ENCODE assay signal across 14 cellular contexts in the genomic region with DNA sequence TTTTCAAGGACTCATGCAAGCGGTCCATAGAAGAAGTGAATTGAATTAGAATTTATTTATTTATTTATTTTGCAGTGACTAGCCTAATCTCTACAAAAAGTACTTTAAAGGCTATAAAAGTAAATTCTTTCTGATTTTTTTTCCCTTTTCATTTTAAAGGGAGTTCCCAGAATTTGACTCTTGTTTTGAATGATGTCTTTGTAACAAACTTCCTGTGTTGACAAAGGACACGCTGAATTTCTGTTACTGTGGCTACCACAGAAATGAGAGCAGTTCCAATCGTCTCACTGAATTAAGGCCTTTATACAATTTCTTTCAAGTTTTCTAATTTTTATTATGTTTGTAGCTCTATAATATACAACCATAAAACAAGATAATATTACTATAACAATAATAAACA. TPM values are rescaled to one million over a fixed set of nuclear protein-coding genes. Genes with fewer than 3 reads are reported as not detected.
DNase-seq lines count a peak whose midpoint lies in the region; ATAC-seq and TF ChIP-seq lines count a peak whose summit lies in the region.
"Had no signal": no experiment of that assay in that cellular context is flagged by ENCODE, and none has a peak within 500 bp of the region (broad histone marks: within the 10 kb centered on the region; RNA-seq: fewer than 3 reads in every experiment).

No MANE protein-coding gene starts in this region.

- peak overlapping the region; percentile 92 for H3K27ac Mint-ChIP-seq in activated CD4-positive, alpha-beta T cell treated with anti-CD3 and anti-CD28 coated beads, Interleukin-2, amount 10 ng/mL, durations not matched to agents 7 days and 5 days
- peak overlapping the region; percentile 91 for H3K27ac Mint-ChIP-seq in activated CD4-positive, alpha-beta memory T cell treated with anti-CD3 and anti-CD28 coated beads, Interleukin-2, amount 10 ng/mL, durations not matched to agents 7 days and 5 days
- H3K27ac Mint-ChIP-seq in osteocyte (ENCODE audit: unreplicated experiment): no peak overlapping the region

- H4K20me1 ChIP-seq in hepatocyte (ENCODE audit: insufficient read depth, poor library complexity, severe bottlenecking): no peaks in the 10 kb centered on the region

- peaks cover 3% of the 10 kb centered on the region for H3K36me3 Mint-ChIP-seq in activated CD4-positive, alpha-beta T cell treated with anti-CD3 and anti-CD28 coated beads, Interleukin-2, amount 10 ng/mL, durations not matched to agents 7 days and 5 days (ENCODE audit: low read depth)
- H3K36me3 Mint-ChIP-seq in activated CD4-positive, alpha-beta memory T cell treated with anti-CD3 and anti-CD28 coated beads, Interleukin-2, amount 10 ng/mL, durations not matched to agents 7 days and 5 days (ENCODE audit: low read depth): peaks cover 3% of the 10 kb centered on the region
- H3K36me3 Mint-ChIP-seq in osteocyte (ENCODE audit: unreplicated experiment): no peaks in the 10 kb centered on the region

- peaks cover 2% of the 10 kb centered on the region for H3K9me3 Mint-ChIP-seq in activated CD4-positive, alpha-beta T cell treated with anti-CD3 and anti-CD28 coated beads, Interleukin-2, amount 10 ng/mL, durations not matched to agents 7 days and 5 days
- H3K9me3 Mint-ChIP-seq in activated CD4-positive, alpha-beta memory T cell treated with anti-CD3 and anti-CD28 coated beads, Interleukin-2, amount 10 ng/mL, durations not matched to agents 7 days and 5 days: peaks cover 2% of the 10 kb centered on the region
- H3K9me3 Mint-ChIP-seq in osteocyte (ENCODE audit: unreplicated experiment): no peaks in the 10 kb centered on the region

- no peaks in the 10 kb centered on the region for H3K27me3 Mint-ChIP-seq in activated CD4-positive, alpha-beta T cell treated with anti-CD3 and anti-CD28 coated beads, Interleukin-2, amount 10 ng/mL, durations not matched to agents 7 days and 5 days
- H3K27me3 Mint-ChIP-seq in activated CD4-positive, alpha-beta memory T cell treated with anti-CD3 and anti-CD28 coated beads, Interleukin-2, amount 10 ng/mL, durations not matched to agents 7 days and 5 days: no peaks in the 10 kb centered on the region
- H3K27me3 Mint-ChIP-seq in osteocyte (ENCODE audit: unreplicated experiment): peaks cover 4% of the 10 kb centered on the region
- H3K27me3 Mint-ChIP-seq: brain had no signal

- H2AFZ ChIP-seq in hepatocyte: no peak overlapping the region

- peaks cover 67% of the 10 kb centered on the region for H3K4me1 Mint-ChIP-seq in activated CD4-positive, alpha-beta T cell treated with anti-CD3 and anti-CD28 coated beads, Interleukin-2, amount 10 ng/mL, durations not matched to agents 7 days and 5 days
- peaks cover 68% of the 10 kb centered on the region for H3K4me1 Mint-ChIP-seq in activated CD4-positive, alpha-beta memory T cell treated with anti-CD3 and anti-CD28 coated beads, Interleukin-2, amount 10 ng/mL, durations not matched to agents 7 days and 5 days
- peaks cover 7% of the 10 kb centered on the region for H3K4me1 Mint-ChIP-seq in osteocyte (ENCODE audit: unreplicated experiment)

- TF ChIP-seq POLR2A in stomach (IDR thresholded peaks at IDR 0.05) (no peak), esophagus muscularis mucosa (IDR thresholded peaks at IDR 0.05; ENCODE audit: low read depth) (no peak)

- no peaks in the 10 kb centered on the region for H3K36me3 ChIP-seq in left lung
- no peaks in the 10 kb centered on the region for H3K36me3 ChIP-seq in stomach
- H3K36me3 ChIP-seq in esophagus muscularis mucosa: no peaks in the 10 kb centered on the region
- no peaks in the 10 kb centered on the region for H3K36me3 ChIP-seq in hepatocyte (replicated peaks; ENCODE audit: insufficient read depth, low read depth)

- H3K4me3 Mint-ChIP-seq in activated CD4-positive, alpha-beta T cell treated with anti-CD3 and anti-CD28 coated beads, Interleukin-2, amount 10 ng/mL, durations not matched to agents 7 days and 5 days: no peak overlapping the region
- H3K4me3 Mint-ChIP-seq in activated CD4-positive, alpha-beta memory T cell treated with anti-CD3 and anti-CD28 coated beads, Interleukin-2, amount 10 ng/mL, durations not matched to agents 7 days and 5 days: no peak overlapping the region
- no peak overlapping the region for H3K4me3 Mint-ChIP-seq in osteocyte (ENCODE audit: unreplicated experiment)
- H3K4me3 Mint-ChIP-seq: brain, neural crest cell had no signal

- TF ChIP-seq EP300 in stomach (IDR thresholded peaks at IDR 0.05) (no peak), esophagus muscularis mucosa (IDR thresholded peaks at IDR 0.05) (no peak)

- H3K4me3 ChIP-seq in left lung (no peak overlapping the region), stomach (no peak overlapping the region), esophagus muscularis mucosa (no peak overlapping the region), hepatocyte (no peak overlapping the region)
- H3K4me3 ChIP-seq: A549 had no signal

- POLR2A ChIA-PET in activated CD4-positive, alpha-beta T cell treated with anti-CD3 and anti-CD28 coated beads, Interleukin-2, amount 10 ng/mL, durations not matched to agents 7 days and 5 days (lab: Charles Lee): no interaction called here
- POLR2A ChIA-PET in activated CD4-positive, alpha-beta memory T cell treated with anti-CD3 and anti-CD28 coated beads, Interleukin-2, amount 10 ng/mL, durations not matched to agents 7 days and 5 days (lab: Charles Lee): interaction anchor here (0.5 to 5.9 kb wide), 15 partner anchors 10 to 422 kb away, joined by 3 to 129 read pairs (median 11); a partner anchor contains a TSS

- H3K27me3 ChIP-seq in left lung: no peaks in the 10 kb centered on the region
- H3K27me3 ChIP-seq in stomach: no peaks in the 10 kb centered on the region
- H3K27me3 ChIP-seq in esophagus muscularis mucosa: no peaks in the 10 kb centered on the region
- H3K27me3 ChIP-seq in hepatocyte: no peaks in the 10 kb centered on the region

- H3K4me1 ChIP-seq in left lung (peaks cover 6 to 45% of the 10 kb centered on the region in 2 donors), stomach (peaks cover 0 to 68% (median 32%) of the 10 kb centered on the region in 4 donors), esophagus muscularis mucosa (peaks cover 10 to 36% (median 25%) of the 10 kb centered on the region in 4 donors), hepatocyte (ENCODE audit: insufficient read depth) (peaks cover 11% of the 10 kb centered on the region)

- H3K79me2 ChIP-seq in hepatocyte: no peaks in the 10 kb centered on the region

- ATAC-seq in left lung: no peak
- ATAC-seq: A549 had no signal

- intact Hi-C loops in left lung (cut with DNase I): no loop called here
- intact Hi-C loops in stomach (cut with DNase I; ENCODE audit: low total_unique reads): no loop called here
- intact Hi-C loops in esophagus muscularis mucosa (cut with DNase I): no loop called here

- H3K9me3 ChIP-seq in left lung: no peaks in the 10 kb centered on the region
- H3K9me3 ChIP-seq in stomach: no peaks in the 10 kb centered on the region
- H3K9me3 ChIP-seq in esophagus muscularis mucosa: no peaks in the 10 kb centered on the region
- no peaks in the 10 kb centered on the region for H3K9me3 ChIP-seq in hepatocyte (ENCODE audit: low read depth)
- H3K9me3 ChIP-seq: A549 had no signal

- no peaks in the 10 kb centered on the region for H3K9me2 ChIP-seq in hepatocyte (replicated peaks; ENCODE audit: insufficient read depth)

- no peak for TF ChIP-seq CTCF in left lung (IDR thresholded peaks at IDR 0.05)
- no peak for TF ChIP-seq CTCF in stomach (IDR thresholded peaks at IDR 0.05)
- no peak for TF ChIP-seq CTCF in esophagus muscularis mucosa (IDR thresholded peaks at IDR 0.05)
- TF ChIP-seq CTCF in hepatocyte (IDR thresholded peaks at IDR 0.05; ENCODE audit: poor library complexity): no peak
- no peak for TF ChIP-seq CTCF in osteocyte (IDR thresholded peaks at IDR 0.05)

- CTCF ChIA-PET in activated CD4-positive, alpha-beta T cell treated with anti-CD3 and anti-CD28 coated beads, Interleukin-2, amount 10 ng/mL, durations not matched to agents 7 days and 5 days (lab: Charles Lee): interaction anchor here (1.7 to 7.4 kb wide), 2 partner anchors 16 to 80 kb away, joined by 3 to 83 read pairs; no protein-coding TSS in a partner anchor
- CTCF ChIA-PET in activated CD4-positive, alpha-beta memory T cell treated with anti-CD3 and anti-CD28 coated beads, Interleukin-2, amount 10 ng/mL, durations not matched to agents 7 days and 5 days (lab: Charles Lee): interaction anchor here (5.0 to 8.0 kb wide), 4 partner anchors 22 to 74 kb away, joined by 31 to 168 read pairs (median 68); no protein-coding TSS in a partner anchor

- H3K27ac ChIP-seq in left lung (peak overlapping the region; percentile 2 to 75), stomach (peak overlapping the region in 4 of 5 donors; percentile 55 to 72 (median 64)), esophagus muscularis mucosa (replicated peaks in 1 of 4) (peak overlapping the region in 2 of 4 donors; percentile 32 to 42), hepatocyte (no peak overlapping the region)

- no peak overlapping the region for H3K4me2 ChIP-seq in hepatocyte

- 49 to 70% (median 64%) methylated on average over 3 of the region's 3 CpGs for WGBS in stomach, 5 donors
- WGBS in esophagus muscularis mucosa: 69% methylated on average over 3 of the region's 3 CpGs
- WGBS in hepatocyte (ENCODE audit: low lambda C conversion rate, missing lambda C conversion rate): 66% methylated on average over 3 of the region's 3 CpGs

- DNase-seq in activated CD4-positive, alpha-beta T cell treated with anti-CD3 and anti-CD28 coated beads, Interleukin-2, amount 10 ng/mL, durations not matched to agents 7 days and 5 days: peak; percentile 55
- DNase-seq in activated CD4-positive, alpha-beta T cell treated with anti-CD3 and anti-CD28 coated beads, Interleukin-2, amount 50 U/mL, for 4 hours: no peak
- no peak for DNase-seq in activated CD4-positive, alpha-beta memory T cell treated with anti-CD3 and anti-CD28 coated beads, Interleukin-2, amount 10 ng/mL, durations not matched to agents 7 days and 5 days
- DNase-seq in left lung (no peak), stomach (no peak), esophagus muscularis mucosa (ENCODE audit: extremely low spot score) (no peak), hepatocyte (ENCODE audit: low spot score) (no peak), osteocyte (ENCODE audit: extremely low spot score, unreplicated experiment) (no peak)
- DNase-seq: activated CD4-positive, CD25-positive, alpha-beta regulatory T cell; activated T-cell treated with anti-CD3 and anti-CD28 coated beads, Interleukin-2, amount 50 U/mL, for 48 hours; NCI-H2227 treated with DMSO at 0.1 percent for 48 hours had no signal

RNA-seq across cellular contexts. Expression of a gene that starts 46.3 kb away (rescaled TPM):
- 100 to 1,000 TPM in 1 of 2 experiments, 10 to 100 TPM in 1; 99.6 to 106 TPM for total RNA-seq in activated CD4-positive, alpha-beta T cell treated with anti-CD3 and anti-CD28 coated beads, Interleukin-2, amount 10 ng/mL, durations not matched to agents 7 days and 5 days
- 10 to 100 TPM; 78.4 to 79.6 TPM for total RNA-seq in activated CD4-positive, alpha-beta memory T cell treated with anti-CD3 and anti-CD28 coated beads, Interleukin-2, amount 10 ng/mL, durations not matched to agents 7 days and 5 days
- total RNA-seq in left lung (10 to 100 TPM; 47.3 to 63.2 TPM), stomach (10 to 100 TPM in 4 of 5 donors, 1 to 10 TPM in 1; 9.3 to 86.8 (median 13.4) TPM), esophagus muscularis mucosa (10 to 100 TPM; 15.4 to 26.9 (median 24.8) TPM), hepatocyte (62.1 and 71.2 TPM in 2 replicates), osteocyte (34.8 and 36.9 TPM in 2 replicates)
- polyA plus RNA-seq in stomach (10 to 100 TPM in 2 of 3 donors, 1 to 10 TPM in 1; 4.0 to 42.8 (median 12.5) TPM), hepatocyte (28.2 and 29.1 TPM in 2 replicates)
